1 cellular context compared by ENCODE assay signal in the genomic region with DNA sequence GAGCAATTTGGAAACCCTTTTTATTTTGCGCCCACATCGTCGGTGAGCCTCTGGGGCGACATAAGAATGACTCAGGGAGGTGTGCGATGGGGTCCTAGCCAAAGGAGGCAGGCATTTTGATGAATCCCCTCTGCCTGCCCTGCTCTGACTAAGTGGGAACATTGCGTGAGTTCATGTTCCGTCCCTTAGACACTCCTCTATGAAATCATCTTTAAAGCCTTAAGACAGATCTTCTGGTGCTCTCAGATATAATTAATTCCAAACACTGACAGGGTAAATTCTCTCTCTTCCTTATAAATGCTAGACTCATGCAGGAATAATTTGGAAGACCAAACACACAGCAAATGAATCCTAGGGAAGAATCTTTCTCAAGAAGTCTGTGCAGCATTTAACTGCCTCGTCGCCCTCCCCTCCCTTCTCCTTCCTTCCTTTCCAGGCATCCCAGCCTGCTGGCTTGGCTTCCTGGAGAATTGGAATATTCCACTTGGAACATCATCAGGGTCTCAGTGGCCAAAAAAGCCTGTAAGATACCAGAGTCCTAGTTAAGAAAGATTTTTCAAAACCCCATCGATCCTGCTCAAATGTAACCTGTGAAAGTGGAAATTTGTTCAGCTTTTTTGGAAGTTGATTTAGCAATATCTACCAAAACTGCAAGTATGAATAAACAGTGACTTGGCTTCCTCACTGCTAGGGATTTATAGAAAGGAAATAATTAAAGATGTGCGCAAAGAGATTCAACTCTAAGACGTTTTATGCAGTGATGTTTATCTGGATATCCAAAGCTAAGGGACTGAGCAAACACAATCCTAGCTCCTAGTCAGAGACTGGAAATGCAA.
TF ChIP-seq lines count a peak whose summit lies in the region.

No MANE protein-coding gene starts in this region.

TF ChIP-seq in H1, 55 proteins besides CTCF, POLR2A, EP300 and RAD21 (continued from another document):
- TF ChIP-seq CHD1 (IDR thresholded peaks at IDR 0.05; ENCODE audit: low read depth, low read length) (no peak), CBX5 (IDR thresholded peaks at IDR 0.05; ENCODE audit: low read depth, low read length) (no peak)
